Comparison of ENCODE assay signal across 16 cellular contexts in genomic region chr9:136019041-136019680, GRCh38.
"Had no signal": no experiment of that assay in that cellular context is flagged by ENCODE, and none has a peak within 500 bp of the region (broad histone marks: within the 10 kb centered on the region; RNA-seq: fewer than 3 reads in every experiment).

No MANE protein-coding gene starts in this region.

- H3K4me1 ChIP-seq: prostate gland, right lobe of liver had no signal

- DNase-seq: activated CD4-positive, alpha-beta T cell treated with anti-CD3 and anti-CD28 coated beads, Interleukin-2, amount 50 U/mL, for 1 hour; activated gamma-delta T cell; activated T-cell treated with anti-CD3 and anti-CD28 coated beads, Interleukin-2, amount 50 U/mL, for 4 hours; mesenchymal stem cell; occipital lobe; T-helper 2 cell had no signal

- H3K36me3 ChIP-seq: cardiac muscle cell, prostate gland, right lobe of liver, uterus had no signal

- H3K27ac ChIP-seq: cardiac muscle cell, prostate gland, right lobe of liver, thoracic aorta, uterus had no signal

- H3K9me3 ChIP-seq: prostate gland, right lobe of liver, thoracic aorta, uterus had no signal

- H3K27me3 ChIP-seq: cardiac muscle cell, dorsolateral prefrontal cortex, right lobe of liver, uterus had no signal

- ATAC-seq: activated naive CD4-positive, alpha-beta T cell treated with anti-CD3 and anti-CD28 coated beads, Interleukin-2, amount 50 U/mL, for 72 hours; activated T-cell treated with anti-CD3 and anti-CD28 coated beads, Interleukin-2, amount 50 U/mL, for 4 hours; esophagus mucosa; left lobe of liver; right lobe of liver; WTC11 had no signal

- H3K4me3 ChIP-seq: cardiac muscle cell, prostate gland, right lobe of liver, thoracic aorta, uterus had no signal
